In genomic region chr12:120932058-120932457, GRCh38 we compare ENCODE assay signal across 1 cellular context.
TF ChIP-seq lines count a peak whose summit lies in the region.

No MANE protein-coding gene starts in this region.

TF ChIP-seq in K562, 482 proteins besides CTCF, POLR2A, EP300 and RAD21 (continued from another document):
- no peak for TF ChIP-seq FOXP4 (CRISPR knock-in tag; IDR thresholded peaks at IDR 0.05; ENCODE audit: borderline replicate concordance)
- no peak for TF ChIP-seq FIP1L1 (IDR thresholded peaks at IDR 0.05; ENCODE audit: low read depth, low read length, poor library complexity, severe bottlenecking)
- TF ChIP-seq, protein P1, sequence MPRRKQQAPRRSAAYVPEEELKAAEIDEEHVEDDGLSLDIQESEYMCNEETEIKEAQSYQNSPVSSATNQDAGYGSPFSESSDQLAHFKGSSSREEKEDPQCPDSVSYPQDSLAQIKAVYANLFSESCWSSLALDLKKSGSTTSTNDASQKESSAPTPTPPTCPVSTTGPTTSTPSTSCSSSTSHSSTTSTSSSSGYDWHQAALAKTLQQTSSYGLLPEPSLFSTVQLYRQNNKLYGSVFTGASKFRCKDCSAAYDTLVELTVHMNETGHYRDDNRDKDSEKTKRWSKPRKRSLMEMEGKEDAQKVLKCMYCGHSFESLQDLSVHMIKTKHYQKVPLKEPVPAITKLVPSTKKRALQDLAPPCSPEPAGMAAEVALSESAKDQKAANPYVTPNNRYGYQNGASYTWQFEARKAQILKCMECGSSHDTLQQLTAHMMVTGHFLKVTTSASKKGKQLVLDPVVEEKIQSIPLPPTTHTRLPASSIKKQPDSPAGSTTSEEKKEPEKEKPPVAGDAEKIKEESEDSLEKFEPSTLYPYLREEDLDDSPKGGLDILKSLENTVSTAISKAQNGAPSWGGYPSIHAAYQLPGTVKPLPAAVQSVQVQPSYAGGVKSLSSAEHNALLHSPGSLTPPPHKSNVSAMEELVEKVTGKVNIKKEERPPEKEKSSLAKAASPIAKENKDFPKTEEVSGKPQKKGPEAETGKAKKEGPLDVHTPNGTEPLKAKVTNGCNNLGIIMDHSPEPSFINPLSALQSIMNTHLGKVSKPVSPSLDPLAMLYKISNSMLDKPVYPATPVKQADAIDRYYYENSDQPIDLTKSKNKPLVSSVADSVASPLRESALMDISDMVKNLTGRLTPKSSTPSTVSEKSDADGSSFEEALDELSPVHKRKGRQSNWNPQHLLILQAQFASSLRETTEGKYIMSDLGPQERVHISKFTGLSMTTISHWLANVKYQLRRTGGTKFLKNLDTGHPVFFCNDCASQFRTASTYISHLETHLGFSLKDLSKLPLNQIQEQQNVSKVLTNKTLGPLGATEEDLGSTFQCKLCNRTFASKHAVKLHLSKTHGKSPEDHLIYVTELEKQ (CRISPR knock-in tag; IDR thresholded peaks at IDR 0.05) = no peak
- TF ChIP-seq ESRRA (IDR thresholded peaks at IDR 0.05; ENCODE audit: borderline replicate concordance, low read depth) = no peak
- no peak for TF ChIP-seq ARID1B (IDR thresholded peaks at IDR 0.05)
TF ChIP-seq in K562: peak in this region for 0.
